Comparison of ENCODE assay signal across 33 cellular contexts in the genomic region with DNA sequence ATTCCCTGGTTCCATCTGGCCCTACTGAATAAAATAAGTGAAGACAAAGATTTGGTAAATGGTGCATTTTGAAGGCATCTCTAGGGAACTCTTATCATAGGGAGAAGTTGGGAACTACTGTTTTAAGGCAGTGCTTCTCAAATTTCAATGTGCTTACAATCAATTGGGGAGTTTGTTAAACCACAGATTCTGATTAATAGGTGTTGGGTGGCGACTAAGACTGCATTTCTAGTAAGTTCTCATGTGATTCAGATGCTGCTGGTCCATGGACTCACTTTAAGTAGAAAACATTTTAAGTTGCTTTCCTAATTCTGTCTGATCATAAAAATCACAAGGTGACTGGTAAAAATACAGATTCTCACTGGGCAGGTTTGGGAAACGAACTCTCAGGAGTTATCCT. TPM values are rescaled to one million over a fixed set of nuclear protein-coding genes. Genes with fewer than 3 reads are reported as not detected.
"Had no signal": no experiment of that assay in that cellular context is flagged by ENCODE, and none has a peak within 500 bp of the region (broad histone marks: within the 10 kb centered on the region; RNA-seq: fewer than 3 reads in every experiment).

No MANE protein-coding gene starts in this region.

- H3K36me3 ChIP-seq: uterus had no signal

- ATAC-seq: gastroesophageal sphincter; left cardiac atrium; right lobe of liver; stimulated activated memory B cell treated with anti-CD40 and anti-IgM and Interleukin-4, amounts not matched to agents 10 μg/mL and 1 μg/mL and 100 μg/mL, for 72 hours; stimulated activated naive CD8-positive, alpha-beta T cell treated with anti-CD3 and anti-CD28 coated beads, Interleukin-15, amount 100 ng/mL, for 72 hours had no signal

- FAIRE-seq: keratinocyte, TTC549 had no signal

- H3K4me1 ChIP-seq: adrenal gland, ascending aorta, breast epithelium, esophagus muscularis mucosa, gastroesophageal sphincter, right lobe of liver, uterus had no signal

- H3K4me1 Mint-ChIP-seq: nephron had no signal

- DNase-seq: activated CD4-positive, alpha-beta T cell treated with anti-CD3 and anti-CD28 coated beads for 48 hours; activated CD4-positive, alpha-beta T cell treated with anti-CD3 and anti-CD28 coated beads, Interleukin-2, amount 50 U/mL, for 48 hours; activated CD8-positive, alpha-beta memory T cell treated with anti-CD3 and anti-CD28 coated beads for 24 hours; activated CD8-positive, alpha-beta memory T cell treated with anti-CD3 and anti-CD28 coated beads, Interleukin-2, amount 50 U/mL, for 4 hours; activated naive CD4-positive, alpha-beta T cell; activated naive CD8-positive, alpha-beta T cell treated with anti-CD3 and anti-CD28 coated beads for 36 hours; activated T-cell treated with anti-CD3 and anti-CD28 coated beads, Interleukin-2, amount 50 U/mL, for 48 hours; adrenal gland; central memory CD4-positive, alpha-beta T cell; left cardiac atrium; mammary epithelial cell; right lobe of liver; stimulated activated CD4-positive, alpha-beta T cell treated with anti-CD3 and anti-CD28 coated beads, Interleukin-4, amount 100 ng/mL, for 24 hours; stimulated activated naive CD8-positive, alpha-beta T cell treated with anti-CD3 and anti-CD28 coated beads, Interleukin-15, amount 100 ng/mL, for 72 hours; substantia nigra; uterus; WERI-Rb-1 had no signal

- H3K27me3 ChIP-seq: adrenal gland, ascending aorta, breast epithelium, esophagus muscularis mucosa, gastroesophageal sphincter, hepatocyte, neutrophil, right lobe of liver, uterus had no signal

- H3K9me3 Mint-ChIP-seq: activated naive CD8-positive, alpha-beta T cell treated with anti-CD3 and anti-CD28 coated beads for 36 hours; dendritic cell treated with granulocyte-macrophage colony-stimulating factor and Interleukin-4, amounts not matched to agents 40 ng/mL and 50 ng/mL, for 4 days; nephron; stimulated activated naive CD8-positive, alpha-beta T cell treated with anti-CD3 and anti-CD28 coated beads, Interleukin-15, amount 100 ng/mL, for 72 hours; type B pancreatic cell had no signal

- H3K4me3 ChIP-seq: adrenal gland, ascending aorta, breast epithelium, esophagus muscularis mucosa, gastroesophageal sphincter, hepatocyte, right lobe of liver, skin epidermis, uterus had no signal

- H3K79me2 ChIP-seq: hepatocyte had no signal

- H3K27me3 Mint-ChIP-seq: activated naive CD8-positive, alpha-beta T cell treated with anti-CD3 and anti-CD28 coated beads for 36 hours; dendritic cell treated with granulocyte-macrophage colony-stimulating factor and Interleukin-4, amounts not matched to agents 40 ng/mL and 50 ng/mL, for 4 days; stimulated activated memory B cell treated with anti-CD40 and anti-IgM and Interleukin-4, amounts not matched to agents 10 μg/mL and 1 μg/mL and 100 μg/mL, for 72 hours; stimulated activated naive CD8-positive, alpha-beta T cell treated with anti-CD3 and anti-CD28 coated beads, Interleukin-15, amount 100 ng/mL, for 72 hours; type B pancreatic cell had no signal

- H2AFZ ChIP-seq: hepatocyte had no signal

- H3K9me3 ChIP-seq: ascending aorta, breast epithelium, esophagus muscularis mucosa, gastroesophageal sphincter, neutrophil, right lobe of liver, uterus had no signal

- H3K27ac ChIP-seq: adrenal gland, ascending aorta, breast epithelium, esophagus muscularis mucosa, gastroesophageal sphincter, hepatocyte, neutrophil, right lobe of liver, skin epidermis, uterus, WERI-Rb-1 had no signal

- H3K4me3 Mint-ChIP-seq: activated naive CD8-positive, alpha-beta T cell treated with anti-CD3 and anti-CD28 coated beads for 36 hours; dendritic cell treated with granulocyte-macrophage colony-stimulating factor and Interleukin-4, amounts not matched to agents 40 ng/mL and 50 ng/mL, for 4 days; nephron; stimulated activated memory B cell treated with anti-CD40 and anti-IgM and Interleukin-4, amounts not matched to agents 10 μg/mL and 1 μg/mL and 100 μg/mL, for 72 hours; stimulated activated naive CD8-positive, alpha-beta T cell treated with anti-CD3 and anti-CD28 coated beads, Interleukin-15, amount 100 ng/mL, for 72 hours; type B pancreatic cell had no signal

- H3K27ac Mint-ChIP-seq: activated naive CD8-positive, alpha-beta T cell treated with anti-CD3 and anti-CD28 coated beads for 36 hours; dendritic cell treated with granulocyte-macrophage colony-stimulating factor and Interleukin-4, amounts not matched to agents 40 ng/mL and 50 ng/mL, for 4 days; nephron; stimulated activated memory B cell treated with anti-CD40 and anti-IgM and Interleukin-4, amounts not matched to agents 10 μg/mL and 1 μg/mL and 100 μg/mL, for 72 hours; type B pancreatic cell had no signal

- H3K4me2 ChIP-seq: hepatocyte had no signal

RNA-seq across cellular contexts. Expression of a gene that starts 30.1 kb away (rescaled TPM):
- total RNA-seq: activated naive CD8-positive, alpha-beta T cell treated with anti-CD3 and anti-CD28 coated beads for 36 hours; adrenal gland; ascending aorta; esophagus muscularis mucosa; gastroesophageal sphincter; hepatocyte; mammary epithelial cell; osteocyte; posterior vena cava; T-helper 1 cell treated with Interleukin-12 subunit alpha and Interleukin-12 subunit beta and Interleukin-4 antibody, amounts not matched to agents 30 ng/mL and 1 ng/mL, for 36 hours; uterus had no signal
